In the genomic region with DNA sequence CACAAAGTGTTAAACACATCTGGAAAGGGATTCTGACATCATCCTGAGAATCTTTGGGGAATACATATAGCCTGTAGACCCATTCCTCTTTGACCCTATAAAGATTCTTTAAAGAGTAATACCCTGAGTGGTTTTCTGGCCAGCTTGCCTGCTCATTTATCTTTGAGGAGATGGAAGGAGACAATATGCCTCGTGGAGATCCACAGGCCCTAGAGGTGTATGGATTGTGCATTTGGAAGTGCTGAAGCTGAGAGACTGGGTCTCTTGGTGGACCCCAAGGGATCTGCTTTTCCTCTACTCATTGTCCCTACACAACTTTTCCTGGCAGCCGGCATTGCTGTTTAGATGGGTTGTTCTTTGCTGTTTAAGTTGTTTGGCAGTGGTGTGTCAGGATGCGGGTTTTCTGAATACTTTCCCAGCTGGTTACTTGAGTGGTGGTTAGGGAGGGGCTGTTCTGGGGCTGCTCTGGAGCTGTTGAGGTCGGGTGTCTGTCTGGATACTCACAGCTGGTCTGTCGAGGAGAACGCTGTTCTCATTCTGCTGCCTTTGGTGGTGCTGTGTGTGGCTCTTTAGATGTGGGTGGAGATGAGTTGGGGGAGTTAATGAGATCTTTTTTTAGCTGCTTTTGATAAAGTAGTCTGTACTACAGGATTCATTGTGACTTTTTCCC, we compare ENCODE assay signal across 1 cellular context. TPM values are rescaled to one million over a fixed set of nuclear protein-coding genes. Genes with fewer than 3 reads are reported as not detected.
"Had no signal": no experiment of that assay in that cellular context is flagged by ENCODE, and none has a peak within 500 bp of the region (broad histone marks: within the 10 kb centered on the region; RNA-seq: fewer than 3 reads in every experiment).

No MANE protein-coding gene starts in this region.

RNA-seq across cellular contexts. Expression of a gene that starts 50.1 kb away (rescaled TPM):
- total RNA-seq: bronchial epithelial cell had no signal
